In the genomic region with DNA sequence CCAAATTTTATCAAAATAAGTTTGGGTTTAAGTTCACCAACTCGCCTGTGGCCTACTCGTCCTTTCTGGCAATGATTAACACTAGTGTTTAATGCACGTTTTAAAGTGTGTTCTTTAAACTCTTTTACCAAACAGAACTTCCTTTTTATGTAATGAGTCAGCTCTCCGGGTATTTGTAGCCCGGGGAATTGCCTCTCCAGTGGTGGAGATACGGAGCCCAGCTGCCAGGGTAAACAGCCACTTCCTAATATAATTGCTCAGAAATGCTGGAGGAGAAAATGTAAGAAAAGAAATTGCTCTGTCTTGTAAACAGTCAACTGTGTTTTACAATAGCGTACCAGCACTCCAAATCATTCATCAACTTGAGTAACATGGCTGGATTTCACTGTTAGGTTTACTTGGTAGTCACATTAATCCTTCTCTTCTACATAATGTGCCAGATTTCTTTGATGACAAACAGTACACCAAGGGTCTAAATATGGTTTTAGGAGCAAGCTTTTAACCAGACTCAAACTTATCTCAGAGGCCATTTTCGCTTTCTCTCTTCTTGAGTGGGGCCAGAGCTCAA, we compare ENCODE assay signal across 8 cellular contexts.
DNase-seq lines count a peak whose midpoint lies in the region; ATAC-seq and TF ChIP-seq lines count a peak whose summit lies in the region.

No MANE protein-coding gene starts in this region.

- no peaks in the 10 kb centered on the region for H3K9me3 ChIP-seq in cardiac muscle cell (ENCODE audit: low read depth)

- H3K36me3 Mint-ChIP-seq in activated T-cell treated with anti-CD3 and anti-CD28 coated beads, Interleukin-2, amount 50 U/mL, for 72 hours (ENCODE audit: insufficient read depth in 2 of 2): peaks cover 0 to 2% of the 10 kb centered on the region in 2 donors
- peaks cover 14% of the 10 kb centered on the region; the same call in 1 of the 2 replicates for H3K36me3 Mint-ChIP-seq in HFFc6 (ENCODE audit: low read depth)
- H3K36me3 Mint-ChIP-seq in activated CD8-positive, alpha-beta T cell treated with anti-CD3 and anti-CD28 coated beads, Interleukin-2, amount 10 ng/mL, durations not matched to agents 7 days and 5 days (ENCODE audit: low read depth): peaks cover 30% of the 10 kb centered on the region

- peak overlapping the region; percentile 83 for H3K27ac ChIP-seq in cardiac muscle cell

- POLR2A ChIA-PET in activated CD8-positive, alpha-beta T cell treated with anti-CD3 and anti-CD28 coated beads, Interleukin-2, amount 10 ng/mL, durations not matched to agents 7 days and 5 days (lab: Charles Lee): interaction anchor here (0.6 to 1.2 kb wide), 3 partner anchors 97 to 106 kb away, joined by 3 to 4 read pairs (median 3); a partner anchor contains a TSS

- no peaks in the 10 kb centered on the region for H3K27me3 ChIP-seq in cardiac muscle cell

- H3K9me3 Mint-ChIP-seq in activated T-cell treated with anti-CD3 and anti-CD28 coated beads, Interleukin-2, amount 50 U/mL, for 72 hours: no peaks in the 10 kb centered on the region
- H3K9me3 Mint-ChIP-seq in HFFc6: no peaks in the 10 kb centered on the region
- H3K9me3 Mint-ChIP-seq in activated CD8-positive, alpha-beta T cell treated with anti-CD3 and anti-CD28 coated beads, Interleukin-2, amount 10 ng/mL, durations not matched to agents 7 days and 5 days (ENCODE audit: insufficient read depth): no peaks in the 10 kb centered on the region

- CTCF ChIA-PET in activated CD8-positive, alpha-beta T cell treated with anti-CD3 and anti-CD28 coated beads, Interleukin-2, amount 10 ng/mL, durations not matched to agents 7 days and 5 days (lab: Charles Lee): interaction anchor here (1.5 kb wide), 2 partner anchors 51 to 188 kb away, joined by 3 read pairs; no protein-coding TSS in a partner anchor

- ATAC-seq in activated T-cell treated with anti-CD3 and anti-CD28 coated beads, Interleukin-2, amount 50 U/mL, for 72 hours (replicated peaks in 1 of 2): peak in 1 of 2 donors; percentile 25
- ATAC-seq in activated CD8-positive, alpha-beta T cell treated with anti-CD3 and anti-CD28 coated beads, Interleukin-2, amount 10 ng/mL, durations not matched to agents 7 days and 5 days: no peak

- H3K4me1 Mint-ChIP-seq in activated T-cell treated with anti-CD3 and anti-CD28 coated beads, Interleukin-2, amount 50 U/mL, for 72 hours (ENCODE audit: low read depth): peaks cover 33% of the 10 kb centered on the region
- peaks cover 86% of the 10 kb centered on the region for H3K4me1 Mint-ChIP-seq in HFFc6 (ENCODE audit: low read depth)
- peaks cover 31% of the 10 kb centered on the region for H3K4me1 Mint-ChIP-seq in activated CD8-positive, alpha-beta T cell treated with anti-CD3 and anti-CD28 coated beads, Interleukin-2, amount 10 ng/mL, durations not matched to agents 7 days and 5 days (ENCODE audit: low read depth)

- no peaks in the 10 kb centered on the region for H3K27me3 Mint-ChIP-seq in activated T-cell treated with anti-CD3 and anti-CD28 coated beads, Interleukin-2, amount 50 U/mL, for 72 hours (ENCODE audit: low read depth)
- H3K27me3 Mint-ChIP-seq in HFFc6 (ENCODE audit: insufficient read depth): no peaks in the 10 kb centered on the region
- no peaks in the 10 kb centered on the region for H3K27me3 Mint-ChIP-seq in activated CD8-positive, alpha-beta T cell treated with anti-CD3 and anti-CD28 coated beads, Interleukin-2, amount 10 ng/mL, durations not matched to agents 7 days and 5 days (ENCODE audit: low read depth)

- H3K4me3 ChIP-seq in NB4 (ENCODE audit: low read depth, low read length) (peak overlapping the region; percentile 23), cardiac muscle cell (no peak overlapping the region)

- no peak for DNase-seq in activated T-cell treated with anti-CD3 and anti-CD28 coated beads, Interleukin-2, amount 50 U/mL, for 72 hours
- no peak for DNase-seq in activated T-cell treated with anti-CD3 and anti-CD28 coated beads for 4 hours
- DNase-seq in HFFc6: peak; percentile 96
- DNase-seq in NB4 (ENCODE audit: low read depth): peak; percentile 89
- DNase-seq in activated CD8-positive, alpha-beta T cell treated with anti-CD3 and anti-CD28 coated beads, Interleukin-2, amount 10 ng/mL, durations not matched to agents 7 days and 5 days: no peak
- DNase-seq in cardiac muscle cell (ENCODE audit: low read depth in 1 of 2, low spot score in 1 of 2): peak in 1 of 2 donors; percentile 96
- peak; percentile 98 for DNase-seq in renal cortical epithelial cell (ENCODE audit: low read depth)
- no peak for DNase-seq in mesenteric fat pad (ENCODE audit: low spot score)

- peaks cover 26% of the 10 kb centered on the region for H3K4me1 ChIP-seq in cardiac muscle cell (ENCODE audit: low read depth)

- H3K27ac Mint-ChIP-seq in activated T-cell treated with anti-CD3 and anti-CD28 coated beads, Interleukin-2, amount 50 U/mL, for 72 hours: no peak overlapping the region
- peak overlapping the region; percentile 96 for H3K27ac Mint-ChIP-seq in HFFc6
- peak overlapping the region; percentile 70 for H3K27ac Mint-ChIP-seq in activated CD8-positive, alpha-beta T cell treated with anti-CD3 and anti-CD28 coated beads, Interleukin-2, amount 10 ng/mL, durations not matched to agents 7 days and 5 days

- TF ChIP-seq CTCF in HFFc6 (IDR thresholded peaks at IDR 0.05) (no peak), NB4 (IDR thresholded peaks at IDR 0.05; ENCODE audit: low read depth, low read length) (no peak), cardiac muscle cell (IDR thresholded peaks at IDR 0.05; ENCODE audit: low read depth, low read length) (no peak)

- H3K4me3 Mint-ChIP-seq in activated T-cell treated with anti-CD3 and anti-CD28 coated beads, Interleukin-2, amount 50 U/mL, for 72 hours: peak overlapping the region; percentile 56 to 57
- peak overlapping the region; percentile 81 for H3K4me3 Mint-ChIP-seq in HFFc6
- H3K4me3 Mint-ChIP-seq in activated CD8-positive, alpha-beta T cell treated with anti-CD3 and anti-CD28 coated beads, Interleukin-2, amount 10 ng/mL, durations not matched to agents 7 days and 5 days: peak overlapping the region; percentile 23

- TF ChIP-seq POLR2A in NB4 (IDR thresholded peaks at IDR 0.05; ENCODE audit: extremely low read depth, insufficient read length): no peak

- no peaks in the 10 kb centered on the region for H3K36me3 ChIP-seq in cardiac muscle cell

Comparison
In these comparisons a context has a peak if more than half of its experiments do, and no peak if none do; other contexts are left out.
1. DNase-seq: peak in HFFc6 (single experiment), NB4 (single experiment) and renal cortical epithelial cell (single experiment); none in activated T-cell treated with anti-CD3 and anti-CD28 coated beads, Interleukin-2, amount 50 U/mL, for 72 hours (0 of 2), activated T-cell treated with anti-CD3 and anti-CD28 coated beads for 4 hours (single experiment), activated CD8-positive, alpha-beta T cell treated with anti-CD3 and anti-CD28 coated beads, Interleukin-2, amount 10 ng/mL, durations not matched to agents 7 days and 5 days (single experiment) and mesenteric fat pad (single experiment).
2. H3K4me3 Mint-ChIP-seq: peak in every context shown above with its lines; median percentile 81 in HFFc6; 56 in activated T-cell treated with anti-CD3 and anti-CD28 coated beads, Interleukin-2, amount 50 U/mL, for 72 hours; 23 in activated CD8-positive, alpha-beta T cell treated with anti-CD3 and anti-CD28 coated beads, Interleukin-2, amount 10 ng/mL, durations not matched to agents 7 days and 5 days.